8 cellular contexts compared by ENCODE assay signal in genomic region chr13:76885203-76886004, GRCh38. TPM values are rescaled to one million over a fixed set of nuclear protein-coding genes. Genes with fewer than 3 reads are reported as not detected.
DNase-seq lines count a peak whose midpoint lies in the region; ATAC-seq and TF ChIP-seq lines count a peak whose summit lies in the region.

No MANE protein-coding gene starts in this region.

- H3K4me3 ChIP-seq in CD4-positive, CD25-positive, alpha-beta regulatory T cell (ENCODE audit: low read depth, low read length): peak overlapping the region; percentile 55
- H3K4me3 ChIP-seq in Panc1 (ENCODE audit: low read depth in 2 of 2, low read length in 2 of 2): peak overlapping the region; percentile 46 to 53
- H3K4me3 ChIP-seq in neuron (ENCODE audit: low read length): peak overlapping the region; percentile 61
- H3K4me3 ChIP-seq in thoracic aorta: peak overlapping the region; percentile 90

- intact Hi-C loops in Panc1 (cut with micrococcal nuclease; ENCODE audit: unreplicated experiment): no loop called here

- H3K4me1 ChIP-seq in CD4-positive, CD25-positive, alpha-beta regulatory T cell (ENCODE audit: control insufficient read depth, insufficient read depth, low read length, poor library complexity, severe bottlenecking): peaks cover 18% of the 10 kb centered on the region
- no peaks in the 10 kb centered on the region for H3K4me1 ChIP-seq in Panc1 (ENCODE audit: control insufficient read depth, insufficient read depth, low read length)
- peaks cover 4% of the 10 kb centered on the region for H3K4me1 ChIP-seq in neuron (ENCODE audit: insufficient read depth, low read length)
- peaks cover 5 to 38% of the 10 kb centered on the region in 2 donors for H3K4me1 ChIP-seq in thoracic aorta (ENCODE audit: control insufficient read depth in 1 of 2, low read depth in 2 of 2)

- BruUV-seq in Panc1 (replicated peaks; lab: Mats Ljungman, UMichigan): no TSS peak

- H3K27ac ChIP-seq in CD4-positive, CD25-positive, alpha-beta regulatory T cell (ENCODE audit: insufficient read depth, low read length, poor library complexity, severe bottlenecking): peak overlapping the region; percentile 53
- H3K27ac ChIP-seq in Panc1 (ENCODE audit: low read length) (no peak overlapping the region), thoracic aorta (peak overlapping the region; percentile 87 to 90)

- no peaks in the 10 kb centered on the region for H3K36me3 ChIP-seq in CD4-positive, CD25-positive, alpha-beta regulatory T cell (ENCODE audit: control insufficient read depth, insufficient read depth, low read length)
- H3K36me3 ChIP-seq in Panc1 (ENCODE audit: control insufficient read depth, insufficient read depth, low read length) (no peaks in the 10 kb centered on the region), neuron (ENCODE audit: insufficient read depth, low read length) (no peaks in the 10 kb centered on the region), thoracic aorta (no peaks in the 10 kb centered on the region)

- peak; percentile 62 to 67 for ATAC-seq in CD4-positive, CD25-positive, alpha-beta regulatory T cell (ENCODE audit: low read depth in 2 of 2)
- ATAC-seq in GM19351 (IDR thresholded peaks at IDR 0.05; ENCODE audit: unreplicated experiment) (peak; percentile 43), HG03457 (IDR thresholded peaks at IDR 0.05; ENCODE audit: unreplicated experiment) (peak; percentile 35), Panc1 (peak; percentile 79), thoracic aorta (ENCODE audit: insufficient number of reproducible peaks, low FRiP score, low read depth) (peak; percentile 10)

- no peaks in the 10 kb centered on the region for H3K36me3 Mint-ChIP-seq in CD4-positive, CD25-positive, alpha-beta regulatory T cell

- H3K4me1 Mint-ChIP-seq in CD4-positive, CD25-positive, alpha-beta regulatory T cell: peaks cover 3 to 32% (median 21%) of the 10 kb centered on the region in 4 donors

- peaks cover 7% of the 10 kb centered on the region for H3K27me3 Mint-ChIP-seq in CD4-positive, CD25-positive, alpha-beta regulatory T cell

- H3K4me3 Mint-ChIP-seq in CD4-positive, CD25-positive, alpha-beta regulatory T cell: peak overlapping the region; percentile 89 to 95 (median 90)

- H3K27me3 ChIP-seq in CD4-positive, CD25-positive, alpha-beta regulatory T cell (ENCODE audit: control insufficient read depth, insufficient read depth, low read length): peaks cover 11% of the 10 kb centered on the region
- H3K27me3 ChIP-seq in Panc1 (ENCODE audit: control insufficient read depth, insufficient read depth, low read length): 0 out of 2 replicates have a peak, but pooled peaks cover 2% of the 10 kb centered on the region
- H3K27me3 ChIP-seq in neuron (ENCODE audit: insufficient read depth, low read length): peaks cover 40% of the 10 kb centered on the region
- no peaks in the 10 kb centered on the region for H3K27me3 ChIP-seq in thoracic aorta (replicated peaks; ENCODE audit: insufficient read depth)

- CTCF ChIA-PET in Panc1 (lab: Charles Lee): no interaction called here

- H3K9me3 ChIP-seq in CD4-positive, CD25-positive, alpha-beta regulatory T cell (ENCODE audit: control insufficient read depth in 2 of 2, low read length in 2 of 2): no peaks in the 10 kb centered on the region
- H3K9me3 ChIP-seq in Panc1 (ENCODE audit: control insufficient read depth, insufficient read depth, low read depth, low read length) (no peaks in the 10 kb centered on the region), neuron (ENCODE audit: low read length) (no peaks in the 10 kb centered on the region), thoracic aorta (no peaks in the 10 kb centered on the region)

- peak overlapping the region in 2 of 3 donors; percentile 57 to 75 for H3K27ac Mint-ChIP-seq in CD4-positive, CD25-positive, alpha-beta regulatory T cell

- peak overlapping the region; percentile 99 for H2AFZ ChIP-seq in neuron (ENCODE audit: low read depth, low read length)

- peaks cover 0 to 5% (median 0%) of the 10 kb centered on the region in 7 donors for H3K9me3 Mint-ChIP-seq in CD4-positive, CD25-positive, alpha-beta regulatory T cell

- peak; percentile 21 to 75 (median 61) for DNase-seq in CD4-positive, CD25-positive, alpha-beta regulatory T cell
- DNase-seq in Panc1 (ENCODE audit: low read depth, low spot score): no peak
- DNase-seq in activated effector memory CD4-positive, alpha-beta T cell treated with anti-CD3 and anti-CD28 coated beads, Interleukin-2, amount 50 U/mL, for 16 hours: peak; percentile 82
- peak; percentile 71 for DNase-seq in fibroblast of the conjunctiva (ENCODE audit: low read depth)
- no peak for DNase-seq in thoracic aorta (ENCODE audit: low spot score)

- in situ Hi-C loops in Panc1 (cut with HindIII; ENCODE audit: low pct_unique_long_range_greater_than_20kb, low sequenced_read_pairs): no loop called here

- TF ChIP-seq CTCF in Panc1 (IDR thresholded peaks at IDR 0.05) (peak; percentile 59), thoracic aorta (IDR thresholded peaks at IDR 0.05) (peak; percentile 33)

- POLR2A ChIA-PET in Panc1 (lab: Charles Lee): interaction anchor here (0.6 kb wide), 1 partner anchor 47 kb away, joined by 11 read pairs; no protein-coding TSS in a partner anchor

RNA-seq across cellular contexts. Expression of gene KCTD12, which starts 0.8 kb away (rescaled TPM):
- 2.8 TPM for total RNA-seq in CD4-positive, CD25-positive, alpha-beta regulatory T cell
- under 1 TPM; 0.19 to 0.33 (median 0.24) TPM for polyA plus RNA-seq in CD4-positive, CD25-positive, alpha-beta regulatory T cell
- total RNA-seq in Panc1 (2021; ENCODE audit: unreplicated experiment) (0.90 TPM), thoracic aorta (10 to 100 TPM; 89.8 to 99.7 TPM)
- polyA plus RNA-seq in Panc1 (2012; ENCODE audit: insufficient read length): 0.41 TPM

Comparison
In these comparisons a context has a peak if more than half of its experiments do, and no peak if none do; other contexts are left out.
1. ATAC-seq: peak in every context shown above with its lines; median percentile 79 in Panc1; 64 in CD4-positive, CD25-positive, alpha-beta regulatory T cell; 43 in GM19351; 35 in HG03457; 10 in thoracic aorta.
2. DNase-seq: peak in CD4-positive, CD25-positive, alpha-beta regulatory T cell (3 of 3), activated effector memory CD4-positive, alpha-beta T cell treated with anti-CD3 and anti-CD28 coated beads, Interleukin-2, amount 50 U/mL, for 16 hours (single experiment) and fibroblast of the conjunctiva (single experiment); none in Panc1 (single experiment) and thoracic aorta (single experiment).
3. RNA of gene KCTD12, which starts 0.8 kb away (total RNA-seq): 89.8 to 99.7 TPM in thoracic aorta; 2.8 TPM in CD4-positive, CD25-positive, alpha-beta regulatory T cell (single experiment) and 0.90 TPM in Panc1 (single experiment); every median in the first group is over 10 times any median in the second.
4. Peak in every context shown above with its lines, with median percentiles within 50 percentile points of each other: H3K4me3 ChIP-seq.